Comparison of ENCODE assay signal across 1 cellular context in the genomic region with DNA sequence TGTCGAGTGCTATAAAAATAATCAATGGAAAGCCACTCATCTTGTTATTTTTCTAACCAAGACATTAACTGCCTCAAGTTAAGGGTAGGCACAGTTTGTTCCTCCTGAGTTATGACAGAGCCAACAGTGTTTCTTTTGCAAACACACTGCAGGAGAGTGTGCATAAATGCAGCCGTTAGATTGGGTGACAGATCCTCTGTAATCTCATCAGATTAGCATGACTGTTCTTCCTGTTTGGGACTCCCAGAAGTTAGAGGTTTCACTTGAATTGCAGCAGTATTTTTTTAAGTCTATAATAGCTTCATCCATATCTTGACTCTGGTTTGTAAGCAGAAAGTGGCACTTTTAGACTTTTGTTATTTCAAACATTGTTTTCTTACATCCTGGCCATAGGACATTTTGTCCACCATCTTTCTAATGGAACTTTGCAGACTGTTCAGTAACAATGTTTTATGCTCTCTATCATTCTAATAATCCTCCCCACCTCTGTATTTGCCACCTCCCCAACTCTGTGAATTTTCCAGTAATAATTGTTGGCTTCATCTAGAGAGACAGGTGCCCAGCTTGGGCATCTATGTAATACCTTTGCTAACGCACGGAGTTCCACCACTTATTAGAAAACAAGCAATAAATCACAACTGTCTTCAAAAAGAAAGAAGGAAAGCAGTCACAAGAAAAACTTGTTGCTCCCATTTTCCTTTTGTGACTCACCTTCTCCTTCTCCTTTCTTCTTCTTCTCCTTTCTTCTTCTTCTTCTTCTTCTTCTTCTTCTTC.
TF ChIP-seq lines count a peak whose summit lies in the region.

No MANE protein-coding gene starts in this region.

TF ChIP-seq in K562, 482 proteins besides CTCF, POLR2A, EP300 and RAD21 (continued from another document and continues in another):
- TF ChIP-seq, protein P1, sequence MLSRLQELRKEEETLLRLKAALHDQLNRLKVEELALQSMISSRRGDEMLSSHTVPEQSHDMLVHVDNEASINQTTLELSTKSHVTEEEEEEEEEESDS (CRISPR knock-in tag; IDR thresholded peaks at IDR 0.05): no peak
- TF ChIP-seq EHMT2 (IDR thresholded peaks at IDR 0.05) (no peak), MAZ (CRISPR knock-in tag; conservative IDR thresholded peaks at IDR 0.05 in 1 of 2, IDR thresholded peaks at IDR 0.05 in 1 of 2) (no peak), PHB2 (IDR thresholded peaks at IDR 0.05; ENCODE audit: low read depth) (no peak), ARID1B (IDR thresholded peaks at IDR 0.05) (peak; percentile 64; the same call in 1 of the 2 replicates), ZNF121 (CRISPR knock-in tag; conservative IDR thresholded peaks at IDR 0.05) (no peak), PURB (CRISPR knock-in tag; IDR thresholded peaks at IDR 0.05; ENCODE audit: low read depth) (no peak), ZNF436 (CRISPR knock-in tag; IDR thresholded peaks at IDR 0.05) (no peak), GATA2 (CRISPR knock-in tag; IDR thresholded peaks at IDR 0.05) (0 out of 2 replicates have a peak, but pooled peaks have one; percentile 45), TAL1 (IDR thresholded peaks at IDR 0.05) (no peak), FOXM1 (IDR thresholded peaks at IDR 0.05; ENCODE audit: low read depth) (peak; percentile 64; the same call in 1 of the 2 replicates), FOXM1 (CRISPR knock-in tag; IDR thresholded peaks at IDR 0.05; ENCODE audit: low read depth) (no peak), TOE1 (IDR thresholded peaks at IDR 0.05; ENCODE audit: borderline replicate concordance) (no peak), TOE1 (CRISPR knock-in tag; IDR thresholded peaks at IDR 0.05; ENCODE audit: borderline replicate concordance, low read depth) (no peak), ARHGAP35 (IDR thresholded peaks at IDR 0.05; ENCODE audit: partially characterized antibody) (no peak), WHSC1 (IDR thresholded peaks at IDR 0.05; ENCODE audit: low read length) (no peak), POLR3G (IDR thresholded peaks at IDR 0.05; ENCODE audit: extremely low read depth, insufficient read length, insufficient replicate concordance) (no peak), NR2C2 (CRISPR knock-in tag; IDR thresholded peaks at IDR 0.05) (no peak), NR2C2 (tag; IDR thresholded peaks at IDR 0.05) (peak; percentile 4; the same call in 1 of the 2 replicates), TARDBP (IDR thresholded peaks at IDR 0.05) (no peak), CBFB (CRISPR knock-in tag; IDR thresholded peaks at IDR 0.05) (no peak), ZNF311 (CRISPR knock-in tag; IDR thresholded peaks at IDR 0.05) (peak; percentile 73), TRIM28 (IDR thresholded peaks at IDR 0.05) (no peak), JUNB (CRISPR knock-in tag; conservative IDR thresholded peaks at IDR 0.05) (no peak), RBM39 (optimal IDR thresholded peaks at IDR 0.05; ENCODE audit: low read depth, low read length) (no peak), ESRRA (IDR thresholded peaks at IDR 0.05; ENCODE audit: borderline replicate concordance, low read depth) (no peak), ASH1L (IDR thresholded peaks at IDR 0.05; ENCODE audit: borderline replicate concordance, low read depth, partially characterized antibody) (no peak), SMAD3 (CRISPR knock-in tag; conservative IDR thresholded peaks at IDR 0.05) (no peak), ZNF589 (CRISPR knock-in tag; IDR thresholded peaks at IDR 0.05; ENCODE audit: low read depth) (no peak; the same call in none of the 2 replicates), ZNF217 (CRISPR knock-in tag; IDR thresholded peaks at IDR 0.05) (no peak), SMAD4 (CRISPR knock-in tag; conservative IDR thresholded peaks at IDR 0.05) (no peak; the same call in 1 of the 2 replicates), ELF2 (CRISPR knock-in tag; IDR thresholded peaks at IDR 0.05) (0 out of 2 replicates have a peak, but pooled peaks have one; percentile 43), PML (IDR thresholded peaks at IDR 0.05; ENCODE audit: low read length) (no peak), NR1H2 (CRISPR knock-in tag; IDR thresholded peaks at IDR 0.05) (no peak)
- TF ChIP-seq, protein P2, sequence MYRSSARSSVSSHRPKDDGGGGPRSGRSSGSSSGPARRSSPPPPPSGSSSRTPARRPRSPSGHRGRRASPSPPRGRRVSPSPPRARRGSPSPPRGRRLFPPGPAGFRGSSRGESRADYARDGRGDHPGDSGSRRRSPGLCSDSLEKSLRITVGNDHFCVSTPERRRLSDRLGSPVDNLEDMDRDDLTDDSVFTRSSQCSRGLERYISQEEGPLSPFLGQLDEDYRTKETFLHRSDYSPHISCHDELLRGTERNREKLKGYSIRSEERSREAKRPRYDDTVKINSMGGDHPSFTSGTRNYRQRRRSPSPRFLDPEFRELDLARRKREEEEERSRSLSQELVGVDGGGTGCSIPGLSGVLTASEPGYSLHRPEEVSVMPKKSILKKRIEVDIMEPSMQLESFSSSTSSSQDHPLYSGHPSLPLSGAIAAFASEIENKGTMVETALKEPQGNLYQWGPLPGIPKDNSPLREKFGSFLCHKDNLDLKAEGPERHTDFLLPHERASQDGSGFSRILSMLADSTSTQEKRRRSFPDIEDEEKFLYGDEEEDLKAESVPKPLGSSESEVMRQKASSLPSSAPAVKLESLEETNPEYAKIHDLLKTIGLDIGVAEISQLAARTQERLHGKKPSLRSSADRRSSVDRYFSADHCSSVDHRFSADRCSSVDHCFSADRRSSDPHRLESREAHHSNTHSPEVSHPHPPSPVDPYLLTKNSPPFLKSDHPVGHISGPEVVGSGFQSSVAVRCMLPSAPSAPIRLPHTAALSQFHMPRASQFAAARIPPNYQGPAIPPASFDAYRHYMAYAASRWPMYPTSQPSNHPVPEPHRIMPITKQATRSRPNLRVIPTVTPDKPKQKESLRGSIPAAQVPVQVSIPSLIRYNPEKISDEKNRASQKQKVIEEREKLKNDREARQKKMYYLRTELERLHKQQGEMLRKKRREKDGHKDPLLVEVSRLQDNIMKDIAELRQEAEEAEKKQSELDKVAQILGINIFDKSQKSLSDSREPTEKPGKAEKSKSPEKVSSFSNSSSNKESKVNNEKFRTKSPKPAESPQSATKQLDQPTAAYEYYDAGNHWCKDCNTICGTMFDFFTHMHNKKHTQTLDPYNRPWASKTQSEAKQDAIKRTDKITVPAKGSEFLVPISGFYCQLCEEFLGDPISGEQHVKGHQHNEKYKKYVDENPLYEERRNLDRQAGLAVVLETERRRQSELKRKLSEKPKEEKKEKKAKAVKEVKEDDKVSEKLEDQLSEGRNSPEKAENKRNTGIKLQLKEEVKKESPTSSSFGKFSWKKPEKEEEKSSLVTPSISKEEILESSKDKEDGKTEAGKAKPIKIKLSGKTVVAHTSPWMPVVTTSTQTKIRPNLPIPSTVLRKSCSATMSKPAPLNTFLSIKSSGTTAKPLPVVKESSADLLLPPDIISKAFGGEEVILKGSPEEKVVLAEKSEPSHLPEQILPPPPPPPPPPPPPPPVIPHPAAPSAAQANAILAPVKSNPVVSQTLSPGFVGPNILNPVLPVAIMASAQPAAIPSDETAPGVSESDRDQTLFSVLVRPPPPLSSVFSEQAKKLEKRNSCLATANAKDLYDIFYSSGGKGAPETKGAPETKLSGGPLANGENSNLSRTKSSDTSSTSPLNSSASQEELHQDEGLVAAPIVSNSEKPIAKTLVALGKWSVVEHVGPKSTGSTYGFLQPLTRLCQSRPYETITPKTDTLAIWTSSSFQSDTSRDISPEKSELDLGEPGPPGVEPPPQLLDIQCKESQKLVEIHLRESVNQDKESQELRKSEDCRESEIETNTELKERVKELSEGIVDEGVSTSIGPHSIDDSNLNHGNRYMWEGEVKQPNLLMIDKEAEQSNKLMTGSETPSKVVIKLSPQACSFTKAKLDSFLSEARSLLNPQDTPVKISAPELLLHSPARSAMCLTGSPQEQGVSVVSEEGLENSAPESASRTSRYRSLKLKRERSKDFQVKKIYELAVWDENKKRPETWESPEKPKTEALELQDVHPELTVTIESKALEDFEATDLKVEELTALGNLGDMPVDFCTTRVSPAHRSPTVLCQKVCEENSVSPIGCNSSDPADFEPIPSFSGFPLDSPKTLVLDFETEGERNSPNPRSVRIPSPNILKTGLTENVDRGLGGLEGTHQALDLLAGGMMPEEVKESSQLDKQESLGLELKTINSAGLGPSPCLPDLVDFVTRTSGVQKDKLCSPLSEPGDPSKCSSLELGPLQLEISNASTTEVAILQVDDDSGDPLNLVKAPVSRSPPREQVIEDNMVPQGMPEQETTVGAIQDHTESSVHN (IDR thresholded peaks at IDR 0.05; ENCODE audit: borderline replicate concordance in 1 of 2, low read depth in 1 of 2): no peak
- TF ChIP-seq, protein P3, sequence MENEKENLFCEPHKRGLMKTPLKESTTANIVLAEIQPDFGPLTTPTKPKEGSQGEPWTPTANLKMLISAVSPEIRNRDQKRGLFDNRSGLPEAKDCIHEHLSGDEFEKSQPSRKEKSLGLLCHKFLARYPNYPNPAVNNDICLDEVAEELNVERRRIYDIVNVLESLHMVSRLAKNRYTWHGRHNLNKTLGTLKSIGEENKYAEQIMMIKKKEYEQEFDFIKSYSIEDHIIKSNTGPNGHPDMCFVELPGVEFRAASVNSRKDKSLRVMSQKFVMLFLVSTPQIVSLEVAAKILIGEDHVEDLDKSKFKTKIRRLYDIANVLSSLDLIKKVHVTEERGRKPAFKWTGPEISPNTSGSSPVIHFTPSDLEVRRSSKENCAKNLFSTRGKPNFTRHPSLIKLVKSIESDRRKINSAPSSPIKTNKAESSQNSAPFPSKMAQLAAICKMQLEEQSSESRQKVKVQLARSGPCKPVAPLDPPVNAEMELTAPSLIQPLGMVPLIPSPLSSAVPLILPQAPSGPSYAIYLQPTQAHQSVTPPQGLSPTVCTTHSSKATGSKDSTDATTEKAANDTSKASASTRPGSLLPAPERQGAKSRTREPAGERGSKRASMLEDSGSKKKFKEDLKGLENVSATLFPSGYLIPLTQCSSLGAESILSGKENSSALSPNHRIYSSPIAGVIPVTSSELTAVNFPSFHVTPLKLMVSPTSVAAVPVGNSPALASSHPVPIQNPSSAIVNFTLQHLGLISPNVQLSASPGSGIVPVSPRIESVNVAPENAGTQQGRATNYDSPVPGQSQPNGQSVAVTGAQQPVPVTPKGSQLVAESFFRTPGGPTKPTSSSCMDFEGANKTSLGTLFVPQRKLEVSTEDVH (IDR thresholded peaks at IDR 0.05; ENCODE audit: low read depth, partially characterized antibody): no peak
- TF ChIP-seq, protein P4, sequence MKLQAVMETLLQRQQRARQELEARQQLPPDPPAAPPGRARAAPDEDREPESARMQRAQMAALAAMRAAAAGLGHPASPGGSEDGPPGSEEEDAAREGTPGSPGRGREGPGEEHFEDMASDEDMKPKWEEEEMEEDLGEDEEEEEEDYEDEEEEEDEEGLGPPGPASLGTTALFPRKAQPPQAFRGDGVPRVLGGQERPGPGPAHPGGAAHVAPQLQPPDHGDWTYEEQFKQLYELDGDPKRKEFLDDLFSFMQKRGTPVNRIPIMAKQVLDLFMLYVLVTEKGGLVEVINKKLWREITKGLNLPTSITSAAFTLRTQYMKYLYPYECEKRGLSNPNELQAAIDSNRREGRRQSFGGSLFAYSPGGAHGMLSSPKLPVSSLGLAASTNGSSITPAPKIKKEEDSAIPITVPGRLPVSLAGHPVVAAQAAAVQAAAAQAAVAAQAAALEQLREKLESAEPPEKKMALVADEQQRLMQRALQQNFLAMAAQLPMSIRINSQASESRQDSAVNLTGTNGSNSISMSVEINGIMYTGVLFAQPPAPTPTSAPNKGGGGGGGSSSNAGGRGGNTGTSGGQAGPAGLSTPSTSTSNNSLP (IDR thresholded peaks at IDR 0.05; ENCODE audit: borderline replicate concordance, low read depth, low read length): peak; percentile 46; the same call in 1 of the 2 replicates
- TF ChIP-seq, protein P5, sequence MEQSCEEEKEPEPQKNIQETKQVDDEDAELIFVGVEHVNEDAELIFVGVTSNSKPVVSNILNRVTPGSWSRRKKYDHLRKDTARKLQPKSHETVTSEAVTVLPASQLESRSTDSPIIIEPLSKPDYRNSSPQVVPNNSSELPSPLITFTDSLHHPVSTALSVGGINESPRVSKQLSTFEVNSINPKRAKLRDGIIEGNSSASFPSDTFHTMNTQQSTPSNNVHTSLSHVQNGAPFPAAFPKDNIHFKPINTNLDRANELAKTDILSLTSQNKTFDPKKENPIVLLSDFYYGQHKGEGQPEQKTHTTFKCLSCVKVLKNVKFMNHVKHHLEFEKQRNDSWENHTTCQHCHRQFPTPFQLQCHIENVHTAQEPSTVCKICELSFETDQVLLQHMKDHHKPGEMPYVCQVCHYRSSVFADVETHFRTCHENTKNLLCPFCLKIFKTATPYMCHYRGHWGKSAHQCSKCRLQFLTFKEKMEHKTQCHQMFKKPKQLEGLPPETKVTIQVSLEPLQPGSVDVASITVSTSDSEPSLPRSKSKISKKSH (CRISPR knock-in tag; IDR thresholded peaks at IDR 0.05): no peak
- TF ChIP-seq, protein P6, sequence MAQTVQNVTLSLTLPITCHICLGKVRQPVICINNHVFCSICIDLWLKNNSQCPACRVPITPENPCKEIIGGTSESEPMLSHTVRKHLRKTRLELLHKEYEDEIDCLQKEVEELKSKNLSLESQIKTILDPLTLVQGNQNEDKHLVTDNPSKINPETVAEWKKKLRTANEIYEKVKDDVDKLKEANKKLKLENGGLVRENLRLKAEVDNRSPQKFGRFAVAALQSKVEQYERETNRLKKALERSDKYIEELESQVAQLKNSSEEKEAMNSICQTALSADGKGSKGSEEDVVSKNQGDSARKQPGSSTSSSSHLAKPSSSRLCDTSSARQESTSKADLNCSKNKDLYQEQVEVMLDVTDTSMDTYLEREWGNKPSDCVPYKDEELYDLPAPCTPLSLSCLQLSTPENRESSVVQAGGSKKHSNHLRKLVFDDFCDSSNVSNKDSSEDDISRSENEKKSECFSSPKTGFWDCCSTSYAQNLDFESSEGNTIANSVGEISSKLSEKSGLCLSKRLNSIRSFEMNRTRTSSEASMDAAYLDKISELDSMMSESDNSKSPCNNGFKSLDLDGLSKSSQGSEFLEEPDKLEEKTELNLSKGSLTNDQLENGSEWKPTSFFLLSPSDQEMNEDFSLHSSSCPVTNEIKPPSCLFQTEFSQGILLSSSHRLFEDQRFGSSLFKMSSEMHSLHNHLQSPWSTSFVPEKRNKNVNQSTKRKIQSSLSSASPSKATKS (CRISPR knock-in tag; IDR thresholded peaks at IDR 0.05): no peak
